28 cellular contexts compared by ENCODE assay signal in genomic region chr4:72365981-72366380, GRCh38.
"Had no signal": no experiment of that assay in that cellular context is flagged by ENCODE, and none has a peak within 500 bp of the region (broad histone marks: within the 10 kb centered on the region; RNA-seq: fewer than 3 reads in every experiment).

No MANE protein-coding gene starts in this region.

- H3K4me1 ChIP-seq: colonic mucosa, esophagus squamous epithelium had no signal

- H3K4me3 Mint-ChIP-seq: activated B cell treated with CpG ODN at 0.5 μM for 24 hours; activated CD4-positive, alpha-beta memory T cell treated with anti-CD3 and anti-CD28 coated beads for 36 hours; activated CD4-positive, alpha-beta T cell treated with anti-CD3 and anti-CD28 coated beads for 36 hours; activated CD4-positive, alpha-beta T cell treated with anti-CD3 and anti-CD28 coated beads, Interleukin-2, amount 10 ng/mL, durations not matched to agents 24 days and 14 days; activated CD8-positive, alpha-beta memory T cell treated with anti-CD3 and anti-CD28 coated beads, Interleukin-2, amount 10 ng/mL, durations not matched to agents 7 days and 5 days; activated CD8-positive, alpha-beta T cell treated with anti-CD3 and anti-CD28 coated beads, Interleukin-2, amount 10 ng/mL, durations not matched to agents 7 days and 5 days; activated naive CD4-positive, alpha-beta T cell treated with anti-CD3 and anti-CD28 coated beads for 36 hours; activated naive CD4-positive, alpha-beta T cell treated with anti-CD3 and anti-CD28 coated beads, Interleukin-2, amount 50 U/mL, for 24 hours; activated naive CD8-positive, alpha-beta T cell treated with anti-CD3 and anti-CD28 coated beads, Interleukin-2, amount 10 ng/mL, durations not matched to agents 7 days and 5 days; activated T-helper 1 cell treated with anti-CD3 and anti-CD28 coated beads, Interleukin-12 subunit alpha, Interleukin-12 subunit beta, Interleukin-2, Interleukin-4 antibody, amounts not matched to agents 30 ng/mL and 10 ng/mL and 1 ng/mL, durations not matched to agents 14 hours and 24 hours and 36 hours; T-cell; T-helper 1 cell treated with Interleukin-12 subunit alpha and Interleukin-12 subunit beta and Interleukin-4 antibody, amounts not matched to agents 30 μg/mL and 1 μg/mL, for 36 hours had no signal

- H3K27ac Mint-ChIP-seq: activated B cell treated with CpG ODN at 0.5 μM for 24 hours; activated CD4-positive, alpha-beta memory T cell treated with anti-CD3 and anti-CD28 coated beads for 36 hours; activated CD4-positive, alpha-beta T cell treated with anti-CD3 and anti-CD28 coated beads for 36 hours; activated CD4-positive, alpha-beta T cell treated with anti-CD3 and anti-CD28 coated beads, Interleukin-2, amount 10 ng/mL, durations not matched to agents 24 days and 14 days; activated CD8-positive, alpha-beta memory T cell treated with anti-CD3 and anti-CD28 coated beads, Interleukin-2, amount 10 ng/mL, durations not matched to agents 7 days and 5 days; activated CD8-positive, alpha-beta T cell treated with anti-CD3 and anti-CD28 coated beads, Interleukin-2, amount 10 ng/mL, durations not matched to agents 7 days and 5 days; activated naive CD4-positive, alpha-beta T cell treated with anti-CD3 and anti-CD28 coated beads for 36 hours; activated naive CD4-positive, alpha-beta T cell treated with anti-CD3 and anti-CD28 coated beads, Interleukin-2, amount 50 U/mL, for 24 hours; activated naive CD8-positive, alpha-beta T cell treated with anti-CD3 and anti-CD28 coated beads, Interleukin-2, amount 10 ng/mL, durations not matched to agents 7 days and 5 days; activated T-helper 1 cell treated with anti-CD3 and anti-CD28 coated beads, Interleukin-12 subunit alpha, Interleukin-12 subunit beta, Interleukin-2, Interleukin-4 antibody, amounts not matched to agents 30 ng/mL and 10 ng/mL and 1 ng/mL, durations not matched to agents 14 hours and 24 hours and 36 hours; activated T-helper 2 cell treated with anti-CD3 and anti-CD28 coated beads, Interferon-gamma antibody, Interleukin-2, Interleukin-4, amounts not matched to agents 10 μg/mL and 5 μg/mL and 100 μg/mL, durations not matched to agents 14 hours and 24 hours and 36 hours; T-cell; T-helper 1 cell treated with Interleukin-12 subunit alpha and Interleukin-12 subunit beta and Interleukin-4 antibody, amounts not matched to agents 30 μg/mL and 1 μg/mL, for 36 hours had no signal

- H3K9me3 ChIP-seq: colonic mucosa, esophagus squamous epithelium had no signal

- H3K36me3 ChIP-seq: colonic mucosa, esophagus squamous epithelium, WERI-Rb-1 had no signal

- ATAC-seq: activated CD4-positive, alpha-beta T cell treated with anti-CD3 and anti-CD28 coated beads for 36 hours; activated CD4-positive, CD25-positive, alpha-beta regulatory T cell treated with anti-CD3 and anti-CD28 coated beads, Interleukin-2, amount 50 U/mL, for 24 hours; activated CD8-positive, alpha-beta memory T cell treated with anti-CD3 and anti-CD28 coated beads, Interleukin-2, amount 10 ng/mL, durations not matched to agents 7 days and 5 days; activated CD8-positive, alpha-beta T cell treated with anti-CD3 and anti-CD28 coated beads, Interleukin-2, amount 10 ng/mL, durations not matched to agents 7 days and 5 days; T-cell had no signal

- H3K27me3 Mint-ChIP-seq: activated B cell treated with CpG ODN at 0.5 μM for 24 hours; activated CD4-positive, alpha-beta memory T cell treated with anti-CD3 and anti-CD28 coated beads for 36 hours; activated CD4-positive, alpha-beta T cell treated with anti-CD3 and anti-CD28 coated beads for 36 hours; activated CD4-positive, alpha-beta T cell treated with anti-CD3 and anti-CD28 coated beads, Interleukin-2, amount 10 ng/mL, durations not matched to agents 24 days and 14 days; activated CD8-positive, alpha-beta memory T cell treated with anti-CD3 and anti-CD28 coated beads, Interleukin-2, amount 10 ng/mL, durations not matched to agents 7 days and 5 days; activated naive CD4-positive, alpha-beta T cell treated with anti-CD3 and anti-CD28 coated beads, Interleukin-2, amount 50 U/mL, for 24 hours; activated naive CD8-positive, alpha-beta T cell treated with anti-CD3 and anti-CD28 coated beads, Interleukin-2, amount 10 ng/mL, durations not matched to agents 7 days and 5 days; T-cell had no signal

- H3K36me3 Mint-ChIP-seq: activated CD4-positive, alpha-beta memory T cell treated with anti-CD3 and anti-CD28 coated beads for 36 hours; activated CD8-positive, alpha-beta memory T cell treated with anti-CD3 and anti-CD28 coated beads, Interleukin-2, amount 10 ng/mL, durations not matched to agents 7 days and 5 days; activated naive CD4-positive, alpha-beta T cell treated with anti-CD3 and anti-CD28 coated beads, Interleukin-2, amount 50 U/mL, for 24 hours; activated naive CD8-positive, alpha-beta T cell treated with anti-CD3 and anti-CD28 coated beads, Interleukin-2, amount 10 ng/mL, durations not matched to agents 7 days and 5 days; T-cell had no signal

- DNase-seq: activated B cell treated with CpG ODN at 0.5 μM for 24 hours; activated CD4-positive, alpha-beta memory T cell treated with anti-CD3 and anti-CD28 coated beads for 36 hours; activated CD4-positive, alpha-beta T cell treated with anti-CD3 and anti-CD28 coated beads for 36 hours; activated CD4-positive, alpha-beta T cell treated with anti-CD3 and anti-CD28 coated beads, Interleukin-2, amount 10 ng/mL, durations not matched to agents 24 days and 14 days; activated CD8-positive, alpha-beta memory T cell treated with anti-CD3 and anti-CD28 coated beads, Interleukin-2, amount 10 ng/mL, durations not matched to agents 7 days and 5 days; activated CD8-positive, alpha-beta memory T cell treated with anti-CD3 and anti-CD28 coated beads, Interleukin-2, amount 50 U/mL, for 4 hours; activated CD8-positive, alpha-beta T cell treated with anti-CD3 and anti-CD28 coated beads, Interleukin-2, amount 10 ng/mL, durations not matched to agents 7 days and 5 days; activated effector memory CD4-positive, alpha-beta T cell treated with anti-CD3 and anti-CD28 coated beads, Interleukin-2, amount 50 U/mL, for 16 hours; activated naive CD4-positive, alpha-beta T cell treated with anti-CD3 and anti-CD28 coated beads for 36 hours; activated naive CD8-positive, alpha-beta T cell treated with anti-CD3 and anti-CD28 coated beads, Interleukin-2, amount 10 ng/mL, durations not matched to agents 7 days and 5 days; activated T-cell treated with anti-CD3 and anti-CD28 coated beads, Interleukin-2, amount 50 U/mL, for 1 hour; activated T-cell treated with anti-CD3 and anti-CD28 coated beads, Interleukin-2, amount 50 U/mL, for 48 hours; amniotic stem cell; anterior cingulate cortex; caudate nucleus; colonic mucosa; effector CD8-positive, alpha-beta T cell; esophagus squamous epithelium; head of caudate nucleus; T-cell; T-helper 9 cell; WERI-Rb-1 had no signal

- H3K27ac ChIP-seq: colonic mucosa, epithelial cell of prostate, esophagus squamous epithelium, WERI-Rb-1 had no signal

- H3K27me3 ChIP-seq: colonic mucosa, esophagus squamous epithelium had no signal

- H3K4me3 ChIP-seq: colonic mucosa, esophagus squamous epithelium had no signal

- H3K4me1 Mint-ChIP-seq: activated B cell treated with CpG ODN at 0.5 μM for 24 hours; activated CD4-positive, alpha-beta T cell treated with anti-CD3 and anti-CD28 coated beads for 36 hours; activated CD4-positive, alpha-beta T cell treated with anti-CD3 and anti-CD28 coated beads, Interleukin-2, amount 10 ng/mL, durations not matched to agents 24 days and 14 days; activated CD8-positive, alpha-beta memory T cell treated with anti-CD3 and anti-CD28 coated beads, Interleukin-2, amount 10 ng/mL, durations not matched to agents 7 days and 5 days; activated naive CD4-positive, alpha-beta T cell treated with anti-CD3 and anti-CD28 coated beads, Interleukin-2, amount 50 U/mL, for 24 hours; activated naive CD8-positive, alpha-beta T cell treated with anti-CD3 and anti-CD28 coated beads, Interleukin-2, amount 10 ng/mL, durations not matched to agents 7 days and 5 days; T-cell had no signal

- H3K9me3 Mint-ChIP-seq: activated B cell treated with CpG ODN at 0.5 μM for 24 hours; activated CD4-positive, alpha-beta memory T cell treated with anti-CD3 and anti-CD28 coated beads for 36 hours; activated CD4-positive, alpha-beta T cell treated with anti-CD3 and anti-CD28 coated beads, Interleukin-2, amount 10 ng/mL, durations not matched to agents 24 days and 14 days; activated naive CD4-positive, alpha-beta T cell treated with anti-CD3 and anti-CD28 coated beads for 36 hours; activated naive CD4-positive, alpha-beta T cell treated with anti-CD3 and anti-CD28 coated beads, Interleukin-2, amount 50 U/mL, for 24 hours; activated naive CD8-positive, alpha-beta T cell treated with anti-CD3 and anti-CD28 coated beads, Interleukin-2, amount 10 ng/mL, durations not matched to agents 7 days and 5 days; activated T-helper 1 cell treated with anti-CD3 and anti-CD28 coated beads, Interleukin-12 subunit alpha, Interleukin-12 subunit beta, Interleukin-2, Interleukin-4 antibody, amounts not matched to agents 30 ng/mL and 10 ng/mL and 1 ng/mL, durations not matched to agents 14 hours and 24 hours and 36 hours; activated T-helper 2 cell treated with anti-CD3 and anti-CD28 coated beads, Interferon-gamma antibody, Interleukin-2, Interleukin-4, amounts not matched to agents 10 μg/mL and 5 μg/mL and 100 μg/mL, durations not matched to agents 14 hours and 24 hours and 36 hours; T-cell; T-helper 1 cell treated with Interleukin-12 subunit alpha and Interleukin-12 subunit beta and Interleukin-4 antibody, amounts not matched to agents 30 μg/mL and 1 μg/mL, for 36 hours had no signal
